1 cellular context compared by ENCODE assay signal in the genomic region with DNA sequence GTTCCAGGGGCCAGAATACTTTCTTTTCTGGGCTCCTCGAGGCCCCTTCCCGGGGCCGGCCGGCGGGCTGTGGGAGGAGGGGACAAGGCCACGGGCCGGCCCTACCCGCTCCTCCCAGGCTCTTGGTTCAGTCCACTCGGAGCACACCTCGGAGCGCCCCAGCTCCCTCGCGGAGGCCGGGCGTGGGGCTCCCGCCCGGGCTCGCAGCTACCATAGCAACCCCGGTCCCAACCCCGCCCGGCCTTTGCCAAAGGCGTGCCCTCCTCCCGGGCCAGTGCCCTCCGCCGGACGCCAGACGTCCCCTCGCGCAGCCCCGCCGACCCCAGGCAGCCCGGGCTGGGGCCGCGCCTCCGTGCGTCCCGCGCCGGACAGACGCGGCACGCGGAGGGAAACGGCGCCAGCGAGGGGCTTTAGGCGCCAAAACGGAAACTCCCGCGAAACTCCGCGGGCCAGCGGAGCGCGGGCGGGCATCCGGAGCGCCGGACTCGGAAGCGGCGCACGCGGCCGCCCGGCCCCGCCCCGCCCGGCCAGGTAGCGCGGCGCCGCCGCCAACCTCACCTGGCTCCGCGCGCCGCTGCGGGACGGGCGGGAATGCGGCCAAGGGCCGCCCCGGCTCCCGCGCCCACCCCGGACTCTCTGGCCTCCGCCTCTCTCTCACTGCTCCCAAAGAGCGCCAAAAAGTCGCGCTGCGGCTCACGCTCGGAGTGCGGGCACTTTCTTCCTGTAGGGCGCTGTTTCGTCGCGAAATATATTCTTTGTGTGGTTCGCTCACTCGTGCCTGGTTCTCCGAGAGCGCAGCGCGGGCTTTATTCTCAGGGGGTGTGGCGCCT.
A peak's percentile ranks its signal among the peaks of the same experiment; 100 is the strongest.
TF ChIP-seq lines count a peak whose summit lies in the region.

No MANE protein-coding gene starts in this region.

TF ChIP-seq in H1, 55 proteins besides CTCF, POLR2A, EP300 and RAD21 (continued from another document):
- TF ChIP-seq TAF1 (IDR thresholded peaks at IDR 0.05; ENCODE audit: low read depth, low read length) (peak; percentile 58), RXRA (IDR thresholded peaks at IDR 0.05; ENCODE audit: insufficient read depth, low read depth, low read length) (no peak), POLR2AphosphoS5 (IDR thresholded peaks at IDR 0.05; ENCODE audit: low read depth, low read length) (peak; percentile 29; the same call in 1 of the 2 replicates), TEAD4 (IDR thresholded peaks at IDR 0.05; ENCODE audit: low read depth, low read length) (no peak), ZNF274 (IDR thresholded peaks at IDR 0.05; ENCODE audit: borderline replicate concordance, extremely low read depth, low read length) (no peak), KDM4A (IDR thresholded peaks at IDR 0.05; ENCODE audit: low read depth, low read length, severe bottlenecking) (peak; percentile 85), CHD1 (IDR thresholded peaks at IDR 0.05; ENCODE audit: low read depth, low read length) (no peak), RFX5 (IDR thresholded peaks at IDR 0.05; ENCODE audit: borderline replicate concordance, low read depth, low read length) (no peak), BCL11A (IDR thresholded peaks at IDR 0.05; ENCODE audit: low read depth in 2 of 2, low read length in 2 of 2) (no peak), SIN3A (conservative IDR thresholded peaks at IDR 0.05 in 1 of 2, IDR thresholded peaks at IDR 0.05 in 1 of 2; ENCODE audit: low read depth in 1 of 2, low read length in 2 of 2) (no peak), EGR1 (IDR thresholded peaks at IDR 0.05; ENCODE audit: borderline replicate concordance, low read depth, low read length) (no peak)
- TF ChIP-seq, protein P1, sequence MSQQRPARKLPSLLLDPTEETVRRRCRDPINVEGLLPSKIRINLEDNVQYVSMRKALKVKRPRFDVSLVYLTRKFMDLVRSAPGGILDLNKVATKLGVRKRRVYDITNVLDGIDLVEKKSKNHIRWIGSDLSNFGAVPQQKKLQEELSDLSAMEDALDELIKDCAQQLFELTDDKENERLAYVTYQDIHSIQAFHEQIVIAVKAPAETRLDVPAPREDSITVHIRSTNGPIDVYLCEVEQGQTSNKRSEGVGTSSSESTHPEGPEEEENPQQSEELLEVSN (IDR thresholded peaks at IDR 0.05): peak; percentile 62
- TF ChIP-seq, protein P2, sequence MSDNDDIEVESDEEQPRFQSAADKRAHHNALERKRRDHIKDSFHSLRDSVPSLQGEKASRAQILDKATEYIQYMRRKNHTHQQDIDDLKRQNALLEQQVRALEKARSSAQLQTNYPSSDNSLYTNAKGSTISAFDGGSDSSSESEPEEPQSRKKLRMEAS (IDR thresholded peaks at IDR 0.05): 0 out of 2 replicates have a peak, but pooled peaks have one; percentile 13
